In the genomic region with DNA sequence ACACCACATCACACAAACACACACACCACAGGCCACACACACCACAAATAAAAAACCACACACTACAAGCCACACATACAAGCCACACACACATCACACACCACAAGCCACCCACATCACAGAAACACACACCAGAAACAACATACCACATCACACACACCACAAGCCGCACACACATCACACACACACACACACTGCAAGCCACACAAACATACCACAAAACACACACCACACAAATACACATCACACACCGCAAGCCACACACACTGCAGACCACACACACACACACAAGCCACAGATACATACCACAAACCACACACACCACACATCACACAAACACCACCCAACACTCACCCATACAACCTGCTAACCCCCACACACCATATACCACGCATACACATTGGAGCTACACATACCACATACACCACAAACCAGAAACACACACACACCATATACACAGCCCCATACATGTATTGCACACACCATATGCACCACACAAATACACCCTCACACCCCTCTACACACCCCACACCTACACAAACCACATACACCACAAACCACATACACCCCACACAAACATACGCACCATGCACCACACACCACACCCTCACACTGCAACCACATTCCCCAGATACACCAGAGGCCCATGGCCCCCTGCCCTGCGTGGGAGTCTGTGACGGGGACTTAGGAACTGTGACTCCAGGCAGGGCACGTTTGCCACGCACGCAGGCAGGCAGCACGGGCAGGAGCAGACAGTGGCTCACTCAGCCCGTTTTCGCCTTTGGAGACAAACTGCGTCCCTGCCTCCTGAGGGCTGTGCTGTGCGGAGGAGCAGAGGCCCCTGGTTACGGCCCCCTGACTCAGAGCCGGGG, we compare ENCODE assay signal across 1 cellular context.
TF ChIP-seq lines count a peak whose summit lies in the region.

No MANE protein-coding gene starts in this region.

TF ChIP-seq in K562, 482 proteins besides CTCF, POLR2A, EP300 and RAD21 (continued from another document and continues in another):
- TF ChIP-seq, protein P1, sequence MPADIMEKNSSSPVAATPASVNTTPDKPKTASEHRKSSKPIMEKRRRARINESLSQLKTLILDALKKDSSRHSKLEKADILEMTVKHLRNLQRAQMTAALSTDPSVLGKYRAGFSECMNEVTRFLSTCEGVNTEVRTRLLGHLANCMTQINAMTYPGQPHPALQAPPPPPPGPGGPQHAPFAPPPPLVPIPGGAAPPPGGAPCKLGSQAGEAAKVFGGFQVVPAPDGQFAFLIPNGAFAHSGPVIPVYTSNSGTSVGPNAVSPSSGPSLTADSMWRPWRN (IDR thresholded peaks at IDR 0.05; ENCODE audit: low read depth), result no peak
- TF ChIP-seq, protein P2, sequence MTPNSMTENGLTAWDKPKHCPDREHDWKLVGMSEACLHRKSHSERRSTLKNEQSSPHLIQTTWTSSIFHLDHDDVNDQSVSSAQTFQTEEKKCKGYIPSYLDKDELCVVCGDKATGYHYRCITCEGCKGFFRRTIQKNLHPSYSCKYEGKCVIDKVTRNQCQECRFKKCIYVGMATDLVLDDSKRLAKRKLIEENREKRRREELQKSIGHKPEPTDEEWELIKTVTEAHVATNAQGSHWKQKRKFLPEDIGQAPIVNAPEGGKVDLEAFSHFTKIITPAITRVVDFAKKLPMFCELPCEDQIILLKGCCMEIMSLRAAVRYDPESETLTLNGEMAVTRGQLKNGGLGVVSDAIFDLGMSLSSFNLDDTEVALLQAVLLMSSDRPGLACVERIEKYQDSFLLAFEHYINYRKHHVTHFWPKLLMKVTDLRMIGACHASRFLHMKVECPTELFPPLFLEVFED (CRISPR knock-in tag; conservative IDR thresholded peaks at IDR 0.05), result no peak
- peak; percentile 43 for TF ChIP-seq OTX1 (CRISPR knock-in tag; IDR thresholded peaks at IDR 0.05)
- TF ChIP-seq FOXK1 (CRISPR knock-in tag; IDR thresholded peaks at IDR 0.05; ENCODE audit: borderline replicate concordance), result 0 out of 2 replicates have a peak, but pooled peaks have one; percentile 26
- no peak for TF ChIP-seq ZNF212 (CRISPR knock-in tag; IDR thresholded peaks at IDR 0.05)
- TF ChIP-seq, protein P3, sequence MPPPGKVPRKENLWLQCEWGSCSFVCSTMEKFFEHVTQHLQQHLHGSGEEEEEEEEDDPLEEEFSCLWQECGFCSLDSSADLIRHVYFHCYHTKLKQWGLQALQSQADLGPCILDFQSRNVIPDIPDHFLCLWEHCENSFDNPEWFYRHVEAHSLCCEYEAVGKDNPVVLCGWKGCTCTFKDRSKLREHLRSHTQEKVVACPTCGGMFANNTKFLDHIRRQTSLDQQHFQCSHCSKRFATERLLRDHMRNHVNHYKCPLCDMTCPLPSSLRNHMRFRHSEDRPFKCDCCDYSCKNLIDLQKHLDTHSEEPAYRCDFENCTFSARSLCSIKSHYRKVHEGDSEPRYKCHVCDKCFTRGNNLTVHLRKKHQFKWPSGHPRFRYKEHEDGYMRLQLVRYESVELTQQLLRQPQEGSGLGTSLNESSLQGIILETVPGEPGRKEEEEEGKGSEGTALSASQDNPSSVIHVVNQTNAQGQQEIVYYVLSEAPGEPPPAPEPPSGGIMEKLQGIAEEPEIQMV (tag; conservative IDR thresholded peaks at IDR 0.05; ENCODE audit: low read depth), result no peak
- TF ChIP-seq SIN3B (IDR thresholded peaks at IDR 0.05; ENCODE audit: low read depth), result no peak
- no peak for TF ChIP-seq CBX2 (IDR thresholded peaks at IDR 0.05; ENCODE audit: insufficient read depth, low read length, poor library complexity, severe bottlenecking)
- TF ChIP-seq, protein P4, sequence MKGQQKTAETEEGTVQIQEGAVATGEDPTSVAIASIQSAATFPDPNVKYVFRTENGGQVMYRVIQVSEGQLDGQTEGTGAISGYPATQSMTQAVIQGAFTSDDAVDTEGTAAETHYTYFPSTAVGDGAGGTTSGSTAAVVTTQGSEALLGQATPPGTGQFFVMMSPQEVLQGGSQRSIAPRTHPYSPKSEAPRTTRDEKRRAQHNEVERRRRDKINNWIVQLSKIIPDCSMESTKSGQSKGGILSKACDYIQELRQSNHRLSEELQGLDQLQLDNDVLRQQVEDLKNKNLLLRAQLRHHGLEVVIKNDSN (CRISPR knock-in tag; IDR thresholded peaks at IDR 0.05), result peak; percentile 9; the same call in 1 of the 2 replicates
- TF ChIP-seq JUND (IDR thresholded peaks at IDR 0.05; ENCODE audit: borderline replicate concordance, low read depth, low read length), result no peak
- no peak for TF ChIP-seq JUND (tag; IDR thresholded peaks at IDR 0.05; ENCODE audit: borderline replicate concordance, low read depth, low read length)
- no peak for TF ChIP-seq ZNF583 (CRISPR knock-in tag; IDR thresholded peaks at IDR 0.05)
- TF ChIP-seq, protein P5, sequence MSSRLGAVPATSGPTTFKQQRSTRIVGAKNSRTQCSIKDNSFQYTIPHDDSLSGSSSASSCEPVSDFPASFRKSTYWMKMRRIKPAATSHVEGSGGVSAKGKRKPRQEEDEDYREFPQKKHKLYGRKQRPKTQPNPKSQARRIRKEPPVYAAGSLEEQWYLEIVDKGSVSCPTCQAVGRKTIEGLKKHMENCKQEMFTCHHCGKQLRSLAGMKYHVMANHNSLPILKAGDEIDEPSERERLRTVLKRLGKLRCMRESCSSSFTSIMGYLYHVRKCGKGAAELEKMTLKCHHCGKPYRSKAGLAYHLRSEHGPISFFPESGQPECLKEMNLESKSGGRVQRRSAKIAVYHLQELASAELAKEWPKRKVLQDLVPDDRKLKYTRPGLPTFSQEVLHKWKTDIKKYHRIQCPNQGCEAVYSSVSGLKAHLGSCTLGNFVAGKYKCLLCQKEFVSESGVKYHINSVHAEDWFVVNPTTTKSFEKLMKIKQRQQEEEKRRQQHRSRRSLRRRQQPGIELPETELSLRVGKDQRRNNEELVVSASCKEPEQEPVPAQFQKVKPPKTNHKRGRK (tag; IDR thresholded peaks at IDR 0.05), result no peak
- TF ChIP-seq ERF (CRISPR knock-in tag; IDR thresholded peaks at IDR 0.05), result no peak
- peak; percentile 8; the same call in 1 of the 2 replicates for TF ChIP-seq ELF4 (CRISPR knock-in tag; IDR thresholded peaks at IDR 0.05)
- TF ChIP-seq MTF1 (CRISPR knock-in tag; IDR thresholded peaks at IDR 0.05; ENCODE audit: borderline replicate concordance), result no peak
- TF ChIP-seq, protein P6, sequence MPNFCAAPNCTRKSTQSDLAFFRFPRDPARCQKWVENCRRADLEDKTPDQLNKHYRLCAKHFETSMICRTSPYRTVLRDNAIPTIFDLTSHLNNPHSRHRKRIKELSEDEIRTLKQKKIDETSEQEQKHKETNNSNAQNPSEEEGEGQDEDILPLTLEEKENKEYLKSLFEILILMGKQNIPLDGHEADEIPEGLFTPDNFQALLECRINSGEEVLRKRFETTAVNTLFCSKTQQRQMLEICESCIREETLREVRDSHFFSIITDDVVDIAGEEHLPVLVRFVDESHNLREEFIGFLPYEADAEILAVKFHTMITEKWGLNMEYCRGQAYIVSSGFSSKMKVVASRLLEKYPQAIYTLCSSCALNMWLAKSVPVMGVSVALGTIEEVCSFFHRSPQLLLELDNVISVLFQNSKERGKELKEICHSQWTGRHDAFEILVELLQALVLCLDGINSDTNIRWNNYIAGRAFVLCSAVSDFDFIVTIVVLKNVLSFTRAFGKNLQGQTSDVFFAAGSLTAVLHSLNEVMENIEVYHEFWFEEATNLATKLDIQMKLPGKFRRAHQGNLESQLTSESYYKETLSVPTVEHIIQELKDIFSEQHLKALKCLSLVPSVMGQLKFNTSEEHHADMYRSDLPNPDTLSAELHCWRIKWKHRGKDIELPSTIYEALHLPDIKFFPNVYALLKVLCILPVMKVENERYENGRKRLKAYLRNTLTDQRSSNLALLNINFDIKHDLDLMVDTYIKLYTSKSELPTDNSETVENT (CRISPR knock-in tag; IDR thresholded peaks at IDR 0.05), result no peak
- no peak; the same call in 1 of the 2 replicates for TF ChIP-seq CBFB (CRISPR knock-in tag; IDR thresholded peaks at IDR 0.05)
- TF ChIP-seq, protein P7, sequence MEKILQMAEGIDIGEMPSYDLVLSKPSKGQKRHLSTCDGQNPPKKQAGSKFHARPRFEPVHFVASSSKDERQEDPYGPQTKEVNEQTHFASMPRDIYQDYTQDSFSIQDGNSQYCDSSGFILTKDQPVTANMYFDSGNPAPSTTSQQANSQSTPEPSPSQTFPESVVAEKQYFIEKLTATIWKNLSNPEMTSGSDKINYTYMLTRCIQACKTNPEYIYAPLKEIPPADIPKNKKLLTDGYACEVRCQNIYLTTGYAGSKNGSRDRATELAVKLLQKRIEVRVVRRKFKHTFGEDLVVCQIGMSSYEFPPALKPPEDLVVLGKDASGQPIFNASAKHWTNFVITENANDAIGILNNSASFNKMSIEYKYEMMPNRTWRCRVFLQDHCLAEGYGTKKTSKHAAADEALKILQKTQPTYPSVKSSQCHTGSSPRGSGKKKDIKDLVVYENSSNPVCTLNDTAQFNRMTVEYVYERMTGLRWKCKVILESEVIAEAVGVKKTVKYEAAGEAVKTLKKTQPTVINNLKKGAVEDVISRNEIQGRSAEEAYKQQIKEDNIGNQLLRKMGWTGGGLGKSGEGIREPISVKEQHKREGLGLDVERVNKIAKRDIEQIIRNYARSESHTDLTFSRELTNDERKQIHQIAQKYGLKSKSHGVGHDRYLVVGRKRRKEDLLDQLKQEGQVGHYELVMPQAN (IDR thresholded peaks at IDR 0.05; ENCODE audit: borderline replicate concordance), result no peak; the same call in none of the 2 replicates
- TF ChIP-seq, protein P8, sequence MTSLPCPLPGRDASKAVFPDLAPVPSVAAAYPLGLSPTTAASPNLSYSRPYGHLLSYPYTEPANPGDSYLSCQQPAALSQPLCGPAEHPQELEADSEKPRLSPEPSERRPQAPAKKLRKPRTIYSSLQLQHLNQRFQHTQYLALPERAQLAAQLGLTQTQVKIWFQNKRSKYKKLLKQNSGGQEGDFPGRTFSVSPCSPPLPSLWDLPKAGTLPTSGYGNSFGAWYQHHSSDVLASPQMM (CRISPR knock-in tag; IDR thresholded peaks at IDR 0.05), result no peak
- TF ChIP-seq MYC (IDR thresholded peaks at IDR 0.05; ENCODE audit: low read depth, low read length), result no peak
- no peak for TF ChIP-seq MYC (CRISPR knock-in tag; IDR thresholded peaks at IDR 0.05; ENCODE audit: borderline replicate concordance, low read depth)
- no peak for TF ChIP-seq HDAC8 (tag; IDR thresholded peaks at IDR 0.05)
- no peak for TF ChIP-seq CREM (IDR thresholded peaks at IDR 0.05; ENCODE audit: low read depth)
- no peak for TF ChIP-seq MAZ (CRISPR knock-in tag; conservative IDR thresholded peaks at IDR 0.05 in 1 of 2, IDR thresholded peaks at IDR 0.05 in 1 of 2)
- TF ChIP-seq RBM17 (IDR thresholded peaks at IDR 0.05; ENCODE audit: borderline replicate concordance, low read depth, low read length), result no peak
- no peak for TF ChIP-seq JUNB (CRISPR knock-in tag; conservative IDR thresholded peaks at IDR 0.05)
- TF ChIP-seq SPI1 (IDR thresholded peaks at IDR 0.05; ENCODE audit: borderline replicate concordance, low read depth, low read length), result no peak
- no peak for TF ChIP-seq KLF16 (IDR thresholded peaks at IDR 0.05)
- no peak for TF ChIP-seq ZFPM2 (CRISPR knock-in tag; IDR thresholded peaks at IDR 0.05)
- TF ChIP-seq NFE2 (IDR thresholded peaks at IDR 0.05; ENCODE audit: low read depth), result no peak
- no peak for TF ChIP-seq FOXA3 (CRISPR knock-in tag; conservative IDR thresholded peaks at IDR 0.05 in 1 of 2, IDR thresholded peaks at IDR 0.05 in 1 of 2)
- TF ChIP-seq BRD4 (IDR thresholded peaks at IDR 0.05), result no peak
- TF ChIP-seq TAF15 (IDR thresholded peaks at IDR 0.05; ENCODE audit: low read depth, low read length), result no peak
- TF ChIP-seq HDAC6 (IDR thresholded peaks at IDR 0.05; ENCODE audit: low read depth, low read length), result peak; percentile 68; the same call in 1 of the 2 replicates
- TF ChIP-seq ZFP1 (CRISPR knock-in tag; IDR thresholded peaks at IDR 0.05), result no peak
- no peak; the same call in 1 of the 2 replicates for TF ChIP-seq POLR2G (IDR thresholded peaks at IDR 0.05; ENCODE audit: low read depth, low read length)
- no peak for TF ChIP-seq ZBTB17 (CRISPR knock-in tag; IDR thresholded peaks at IDR 0.05)
- no peak for TF ChIP-seq ZNF445 (CRISPR knock-in tag; IDR thresholded peaks at IDR 0.05; ENCODE audit: low read depth)
- no peak for TF ChIP-seq ZNF586 (CRISPR knock-in tag; conservative IDR thresholded peaks at IDR 0.05)
- no peak for TF ChIP-seq ZBTB7A (IDR thresholded peaks at IDR 0.05; ENCODE audit: borderline replicate concordance, control insufficient read depth, low read depth, low read length)
